ENCODE assay signal across 23 cellular contexts in genomic region chr9:3677541-3677940, GRCh38.
"Had no signal": no experiment of that assay in that cellular context is flagged by ENCODE, and none has a peak within 500 bp of the region (broad histone marks: within the 10 kb centered on the region; RNA-seq: fewer than 3 reads in every experiment).

No MANE protein-coding gene starts in this region.

- DNase-seq: Kasumi-1, MM.1S, NCI-H1092 treated with DMSO at 0.1 percent for 48 hours, NCI-H1436, NCI-H187, NCI-H2029, NCI-H2081 treated with DMSO at 0.1 percent for 48 hours, NCI-H2171, NCI-H226, NCI-H446, NCI-H510A, NCI-H524 treated with DMSO at 0.1 percent for 48 hours, NCI-H69, Right ventricle myocardium superior, RPMI8226, SIG-M5 had no signal

- ATAC-seq: K562 had no signal

- H3K4me2 ChIP-seq: KMS-11 had no signal

- FAIRE-seq: HTR-8/SVneo, K562, RCC 7860 had no signal

- H3K4me3 ChIP-seq: K562, SJSA1, SK-N-MC had no signal

- H3K9ac ChIP-seq: KMS-11 had no signal

- H3K9me3 ChIP-seq: SJSA1 had no signal

- H3K4me1 ChIP-seq: SJSA1 had no signal

- H3K36me3 ChIP-seq: SJSA1 had no signal

- H3K27me3 ChIP-seq: SJSA1 had no signal

- H3K27ac ChIP-seq: HL-60, KMS-11, SJSA1, SK-N-MC had no signal
